Comparison of ENCODE assay signal across 8 cellular contexts in genomic region chr1:11735531-11735853, GRCh38. TPM values are rescaled to one million over a fixed set of nuclear protein-coding genes. Genes with fewer than 3 reads are reported as not detected.
A peak's percentile ranks its signal among the peaks of the same experiment; 100 is the strongest.
DNase-seq lines count a peak whose midpoint lies in the region; FAIRE-seq and TF ChIP-seq lines count a peak whose summit lies in the region.

No MANE protein-coding gene starts in this region.

- peaks cover 2% of the 10 kb centered on the region for H3K79me2 ChIP-seq in astrocyte (ENCODE audit: insufficient read depth, low read length)
- H3K79me2 ChIP-seq in mesendoderm (ENCODE audit: control insufficient read depth, insufficient read depth, low read length), result no peaks in the 10 kb centered on the region

- H3K36me3 Mint-ChIP-seq in astrocyte (ENCODE audit: low read depth, unreplicated experiment), result peaks cover 3% of the 10 kb centered on the region

- WGBS in mesendoderm (ENCODE audit: extremely low coverage, insufficient coverage, low lambda C conversion rate), result no CpG with 5 or more reads among the region's 4 CpGs

- POLR2A ChIA-PET in HEK293 (lab: Yijun Ruan, JAX) (interaction anchor here (0.6 to 2.1 kb wide), 2 partner anchors 68 to 308 kb away, joined by 3 to 5 read pairs; no protein-coding TSS in a partner anchor), HEK293T (lab: Yijun Ruan, JAX) (interaction anchor here (1.3 kb wide), 2 partner anchors 10 to 54 kb away, joined by 3 read pairs; no protein-coding TSS in a partner anchor)

- H3K4me3 ChIP-seq in HEK293 (ENCODE audit: low read depth, low read length) (peak overlapping the region; percentile 2; the same call in 1 of the 2 replicates), astrocyte (ENCODE audit: insufficient read depth, low read depth, low read length) (peak overlapping the region; percentile 81), mesendoderm (ENCODE audit: low read length) (no peak overlapping the region)

- H3K27ac Mint-ChIP-seq in astrocyte (ENCODE audit: unreplicated experiment), result no peak overlapping the region

- H3K4me1 Mint-ChIP-seq in astrocyte (ENCODE audit: low read depth, unreplicated experiment), result peaks cover 17% of the 10 kb centered on the region

- H3K9me3 Mint-ChIP-seq in astrocyte (ENCODE audit: unreplicated experiment), result no peaks in the 10 kb centered on the region

- H3K4me2 ChIP-seq in astrocyte (ENCODE audit: low read length), result peak overlapping the region; percentile 94
- peak overlapping the region; percentile 62 for H3K4me2 ChIP-seq in mesendoderm (ENCODE audit: low read length)

- H3K27ac ChIP-seq in 22Rv1 (peak overlapping the region; percentile 94), HEK293 (ENCODE audit: extremely low read depth, low read depth, low read length) (no peak overlapping the region), astrocyte (ENCODE audit: low read depth, low read length) (no peak overlapping the region), mesendoderm (ENCODE audit: low read depth, low read length) (no peak overlapping the region)

- CTCF ChIA-PET in HEK293 (lab: Yijun Ruan, JAX) (interaction anchor here (0.7 to 2.5 kb wide), 4 partner anchors 16 to 173 kb away, joined by 4 to 9 read pairs (median 5); partner anchors contain the start of gene FBXO6), HEK293T (lab: Yijun Ruan, JAX) (no interaction called here)

- no peak overlapping the region for H4K8ac ChIP-seq in mesendoderm (ENCODE audit: low read depth, low read length)

- H2AFZ ChIP-seq in astrocyte (ENCODE audit: low read depth, low read length), result peak overlapping the region; percentile 93

- no peaks in the 10 kb centered on the region for H3K9me3 ChIP-seq in HEK293 (ENCODE audit: control insufficient read depth, insufficient read depth, low read depth, low read length)
- no peaks in the 10 kb centered on the region for H3K9me3 ChIP-seq in astrocyte (ENCODE audit: insufficient read depth, low read depth, low read length)

- H3K4me3 Mint-ChIP-seq in astrocyte (ENCODE audit: unreplicated experiment), result peak overlapping the region; percentile 89

- H3K27me3 ChIP-seq in astrocyte (ENCODE audit: insufficient read depth, low read length), result no peaks in the 10 kb centered on the region
- no peaks in the 10 kb centered on the region for H3K27me3 ChIP-seq in mesendoderm (ENCODE audit: insufficient read depth, low read length, poor library complexity)

- TF ChIP-seq CTCF in 22Rv1 (IDR thresholded peaks at IDR 0.05) (no peak), HEK293 (tag by site-specific recombination; IDR thresholded peaks at IDR 0.05) (no peak), astrocyte (IDR thresholded peaks at IDR 0.05; ENCODE audit: insufficient read depth, low read depth, low read length) (no peak), GM10266 (IDR thresholded peaks at IDR 0.05; ENCODE audit: control insufficient read depth, insufficient read depth, low read depth, missing control alignments) (no peak)

- peak overlapping the region; percentile 85 for H3K56ac ChIP-seq in mesendoderm (ENCODE audit: low read length)

- no peak for DNase-seq in astrocyte (ENCODE audit: low read depth)
- no peak for DNase-seq in mesendoderm
- DNase-seq in stimulated activated naive CD4-positive, alpha-beta T cell (lab: John Stamatoyannopoulos, UW), result no peak
- no peak for DNase-seq in HEK293T (ENCODE audit: extremely low spot score)
- DNase-seq in GM10266 (ENCODE audit: extremely low spot score), result no peak
- no peak for DNase-seq in activated CD8-positive, alpha-beta memory T cell treated with anti-CD3 and anti-CD28 coated beads, Interleukin-2, amount 50 U/mL, for 48 hours

- no peak overlapping the region for H2BK120ac ChIP-seq in mesendoderm (ENCODE audit: low read depth, low read length)

- H2BK15ac ChIP-seq in mesendoderm (replicated peaks; ENCODE audit: low read depth), result no peak overlapping the region

- H3K4ac ChIP-seq in mesendoderm (ENCODE audit: low read depth, low read length), result no peak overlapping the region

- no peak overlapping the region for H3K23ac ChIP-seq in mesendoderm (ENCODE audit: low read length)

- peaks cover 3% of the 10 kb centered on the region for H3K27me3 Mint-ChIP-seq in astrocyte (ENCODE audit: low read depth, unreplicated experiment)

- H2AK5ac ChIP-seq in mesendoderm (ENCODE audit: low read length), result peak overlapping the region; percentile 42

- H4K20me1 ChIP-seq in astrocyte (ENCODE audit: insufficient read depth, low read length), result no peaks in the 10 kb centered on the region

- H3K9ac ChIP-seq in astrocyte (ENCODE audit: low read length), result peak overlapping the region; percentile 85
- peak overlapping the region; percentile 73 for H3K9ac ChIP-seq in mesendoderm (ENCODE audit: low read length)

- H3K36me3 ChIP-seq in HEK293 (ENCODE audit: control insufficient read depth in 2 of 2, insufficient read depth in 1 of 2, low read length in 2 of 2) (no peaks in the 10 kb centered on the region), astrocyte (ENCODE audit: insufficient read depth, low read length) (no peaks in the 10 kb centered on the region), mesendoderm (ENCODE audit: control insufficient read depth, insufficient read depth, low read length) (no peaks in the 10 kb centered on the region)

- FAIRE-seq in astrocyte (lab: Jason Lieb, UNC), result no peak

- H3K4me1 ChIP-seq in HEK293 (ENCODE audit: control insufficient read depth, insufficient read depth, low read length), result peaks cover 3% of the 10 kb centered on the region; the same call in 1 of the 2 replicates
- H3K4me1 ChIP-seq in astrocyte (ENCODE audit: insufficient read depth, low read length), result peaks cover 26% of the 10 kb centered on the region
- peaks cover 9% of the 10 kb centered on the region for H3K4me1 ChIP-seq in mesendoderm (ENCODE audit: control insufficient read depth, low read depth, low read length)

- H4K5ac ChIP-seq in mesendoderm (ENCODE audit: low read length), result peak overlapping the region; percentile 85

- no peak overlapping the region for H3K18ac ChIP-seq in mesendoderm (ENCODE audit: low read length)

- no peak overlapping the region for H2BK5ac ChIP-seq in mesendoderm (ENCODE audit: low read length)

- H3K79me1 ChIP-seq in mesendoderm (ENCODE audit: low read length), result peaks cover 3% of the 10 kb centered on the region

TF ChIP-seq in HEK293, 187 proteins besides CTCF, POLR2A, EP300 and RAD21:
- TF ChIP-seq ZNF654 (tag by site-specific recombination; IDR thresholded peaks at IDR 0.05; ENCODE audit: low read depth) (no peak), ZNF664 (tag by site-specific recombination; IDR thresholded peaks at IDR 0.05) (peak; percentile 92)

TF ChIP-seq in HEK293T, 16 proteins besides CTCF, POLR2A, EP300 and RAD21:
- TF ChIP-seq FOXK2 (IDR thresholded peaks at IDR 0.05), result no peak
- TF ChIP-seq CTBP1 (IDR thresholded peaks at IDR 0.05; ENCODE audit: borderline replicate concordance), result no peak
- no peak for TF ChIP-seq FOXM1 (IDR thresholded peaks at IDR 0.05; ENCODE audit: borderline replicate concordance)
- TF ChIP-seq NFRKB (IDR thresholded peaks at IDR 0.05), result no peak
- TF ChIP-seq L3MBTL2 (conservative IDR thresholded peaks at IDR 0.05), result no peak
- TF ChIP-seq, protein P1, sequence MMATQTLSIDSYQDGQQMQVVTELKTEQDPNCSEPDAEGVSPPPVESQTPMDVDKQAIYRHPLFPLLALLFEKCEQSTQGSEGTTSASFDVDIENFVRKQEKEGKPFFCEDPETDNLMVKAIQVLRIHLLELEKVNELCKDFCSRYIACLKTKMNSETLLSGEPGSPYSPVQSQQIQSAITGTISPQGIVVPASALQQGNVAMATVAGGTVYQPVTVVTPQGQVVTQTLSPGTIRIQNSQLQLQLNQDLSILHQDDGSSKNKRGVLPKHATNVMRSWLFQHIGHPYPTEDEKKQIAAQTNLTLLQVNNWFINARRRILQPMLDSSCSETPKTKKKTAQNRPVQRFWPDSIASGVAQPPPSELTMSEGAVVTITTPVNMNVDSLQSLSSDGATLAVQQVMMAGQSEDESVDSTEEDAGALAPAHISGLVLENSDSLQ (IDR thresholded peaks at IDR 0.05), result no peak
- TF ChIP-seq ELF4 (IDR thresholded peaks at IDR 0.05), result no peak
TF ChIP-seq in HEK293T: peak in this region for 0.

RNA-seq across cellular contexts. Expression of gene AGTRAP, which starts 0.4 kb away (rescaled TPM):
- total RNA-seq in astrocyte, result 38.7 and 46.3 TPM in 2 replicates
- 37.9 TPM for polyA plus RNA-seq in mesendoderm (2013, experiment 1 of 2)
- 38.7 TPM for polyA plus RNA-seq in mesendoderm (2013, experiment 2 of 2)

RNA-seq across cellular contexts. Expression of gene C1orf167, which starts 26.5 kb away (rescaled TPM):
- not detected in 2 replicates for total RNA-seq in astrocyte
- 0.80 TPM for polyA plus RNA-seq in mesendoderm (2013, experiment 1 of 2)
- 0.63 TPM for polyA plus RNA-seq in mesendoderm (2013, experiment 2 of 2)

RNA-seq across cellular contexts. Expression of gene DRAXIN, which starts 44.0 kb away (rescaled TPM):
- total RNA-seq in astrocyte, result 0.79 and 1.7 TPM in 2 replicates
- polyA plus RNA-seq in mesendoderm (2013, experiment 1 of 2), result 5.6 TPM
- polyA plus RNA-seq in mesendoderm (2013, experiment 2 of 2), result 5.8 TPM

RNA-seq across cellular contexts. Expression of gene MAD2L2, which starts 54.5 kb away (rescaled TPM):
- 29.3 and 30.1 TPM in 2 replicates for total RNA-seq in astrocyte
- polyA plus RNA-seq in mesendoderm (2013, experiment 1 of 2), result 128 TPM
- 136 TPM for polyA plus RNA-seq in mesendoderm (2013, experiment 2 of 2)
